Comparison of ENCODE assay signal across 1 cellular context in the genomic region with DNA sequence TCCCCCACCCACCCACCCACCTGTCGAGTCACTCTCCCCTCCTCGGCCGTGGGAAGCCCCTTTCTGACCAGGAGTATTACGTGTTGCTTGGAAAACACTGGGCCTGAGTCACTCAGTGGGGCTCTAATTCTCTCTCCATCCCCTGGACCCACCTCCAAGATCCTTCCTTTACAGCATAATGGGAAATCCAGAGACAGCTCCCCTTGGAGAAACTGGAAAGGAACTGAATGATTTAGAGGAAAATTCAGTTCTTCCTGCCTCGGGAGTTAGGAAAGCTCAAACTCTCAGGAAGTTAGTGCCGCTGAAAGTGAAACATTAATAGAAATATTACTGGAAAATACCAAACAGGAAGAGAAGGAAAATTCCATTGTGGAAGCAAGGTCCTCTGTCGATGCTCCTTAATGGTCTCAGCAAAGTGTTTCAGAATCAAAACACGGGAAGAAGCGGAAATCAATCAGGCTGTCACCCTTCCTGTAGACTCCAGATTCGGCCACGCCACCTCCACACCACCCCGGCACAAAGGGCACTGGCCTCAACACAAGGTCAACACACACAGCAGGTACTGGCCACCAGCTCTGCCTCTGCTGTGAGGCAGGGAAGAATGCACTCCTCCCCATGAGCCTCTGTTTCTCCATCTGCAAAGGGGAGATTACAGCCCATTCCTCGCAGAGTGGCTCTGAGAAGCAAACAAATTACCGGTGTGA.
TF ChIP-seq lines count a peak whose summit lies in the region.

No MANE protein-coding gene starts in this region.

TF ChIP-seq in HepG2, 621 proteins besides CTCF, POLR2A, EP300 and RAD21 (continued from another document and continues in another):
- TF ChIP-seq, protein P1, sequence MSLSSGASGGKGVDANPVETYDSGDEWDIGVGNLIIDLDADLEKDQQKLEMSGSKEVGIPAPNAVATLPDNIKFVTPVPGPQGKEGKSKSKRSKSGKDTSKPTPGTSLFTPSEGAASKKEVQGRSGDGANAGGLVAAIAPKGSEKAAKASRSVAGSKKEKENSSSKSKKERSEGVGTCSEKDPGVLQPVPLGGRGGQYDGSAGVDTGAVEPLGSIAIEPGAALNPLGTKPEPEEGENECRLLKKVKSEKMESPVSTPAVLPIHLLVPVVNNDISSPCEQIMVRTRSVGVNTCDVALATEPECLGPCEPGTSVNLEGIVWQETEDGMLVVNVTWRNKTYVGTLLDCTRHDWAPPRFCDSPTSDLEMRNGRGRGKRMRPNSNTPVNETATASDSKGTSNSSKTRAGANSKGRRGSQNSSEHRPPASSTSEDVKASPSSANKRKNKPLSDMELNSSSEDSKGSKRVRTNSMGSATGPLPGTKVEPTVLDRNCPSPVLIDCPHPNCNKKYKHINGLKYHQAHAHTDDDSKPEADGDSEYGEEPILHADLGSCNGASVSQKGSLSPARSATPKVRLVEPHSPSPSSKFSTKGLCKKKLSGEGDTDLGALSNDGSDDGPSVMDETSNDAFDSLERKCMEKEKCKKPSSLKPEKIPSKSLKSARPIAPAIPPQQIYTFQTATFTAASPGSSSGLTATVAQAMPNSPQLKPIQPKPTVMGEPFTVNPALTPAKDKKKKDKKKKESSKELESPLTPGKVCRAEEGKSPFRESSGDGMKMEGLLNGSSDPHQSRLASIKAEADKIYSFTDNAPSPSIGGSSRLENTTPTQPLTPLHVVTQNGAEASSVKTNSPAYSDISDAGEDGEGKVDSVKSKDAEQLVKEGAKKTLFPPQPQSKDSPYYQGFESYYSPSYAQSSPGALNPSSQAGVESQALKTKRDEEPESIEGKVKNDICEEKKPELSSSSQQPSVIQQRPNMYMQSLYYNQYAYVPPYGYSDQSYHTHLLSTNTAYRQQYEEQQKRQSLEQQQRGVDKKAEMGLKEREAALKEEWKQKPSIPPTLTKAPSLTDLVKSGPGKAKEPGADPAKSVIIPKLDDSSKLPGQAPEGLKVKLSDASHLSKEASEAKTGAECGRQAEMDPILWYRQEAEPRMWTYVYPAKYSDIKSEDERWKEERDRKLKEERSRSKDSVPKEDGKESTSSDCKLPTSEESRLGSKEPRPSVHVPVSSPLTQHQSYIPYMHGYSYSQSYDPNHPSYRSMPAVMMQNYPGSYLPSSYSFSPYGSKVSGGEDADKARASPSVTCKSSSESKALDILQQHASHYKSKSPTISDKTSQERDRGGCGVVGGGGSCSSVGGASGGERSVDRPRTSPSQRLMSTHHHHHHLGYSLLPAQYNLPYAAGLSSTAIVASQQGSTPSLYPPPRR (CRISPR knock-in tag; IDR thresholded peaks at IDR 0.05; ENCODE audit: borderline replicate concordance), result peak; percentile 84; the same call in 1 of the 2 replicates
- TF ChIP-seq, protein P2, sequence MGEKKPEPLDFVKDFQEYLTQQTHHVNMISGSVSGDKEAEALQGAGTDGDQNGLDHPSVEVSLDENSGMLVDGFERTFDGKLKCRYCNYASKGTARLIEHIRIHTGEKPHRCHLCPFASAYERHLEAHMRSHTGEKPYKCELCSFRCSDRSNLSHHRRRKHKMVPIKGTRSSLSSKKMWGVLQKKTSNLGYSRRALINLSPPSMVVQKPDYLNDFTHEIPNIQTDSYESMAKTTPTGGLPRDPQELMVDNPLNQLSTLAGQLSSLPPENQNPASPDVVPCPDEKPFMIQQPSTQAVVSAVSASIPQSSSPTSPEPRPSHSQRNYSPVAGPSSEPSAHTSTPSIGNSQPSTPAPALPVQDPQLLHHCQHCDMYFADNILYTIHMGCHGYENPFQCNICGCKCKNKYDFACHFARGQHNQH (CRISPR knock-in tag; IDR thresholded peaks at IDR 0.05), result peak; percentile 88
- no peak for TF ChIP-seq SRF (IDR thresholded peaks at IDR 0.05; ENCODE audit: low read depth, low read length)
- TF ChIP-seq, protein P3, sequence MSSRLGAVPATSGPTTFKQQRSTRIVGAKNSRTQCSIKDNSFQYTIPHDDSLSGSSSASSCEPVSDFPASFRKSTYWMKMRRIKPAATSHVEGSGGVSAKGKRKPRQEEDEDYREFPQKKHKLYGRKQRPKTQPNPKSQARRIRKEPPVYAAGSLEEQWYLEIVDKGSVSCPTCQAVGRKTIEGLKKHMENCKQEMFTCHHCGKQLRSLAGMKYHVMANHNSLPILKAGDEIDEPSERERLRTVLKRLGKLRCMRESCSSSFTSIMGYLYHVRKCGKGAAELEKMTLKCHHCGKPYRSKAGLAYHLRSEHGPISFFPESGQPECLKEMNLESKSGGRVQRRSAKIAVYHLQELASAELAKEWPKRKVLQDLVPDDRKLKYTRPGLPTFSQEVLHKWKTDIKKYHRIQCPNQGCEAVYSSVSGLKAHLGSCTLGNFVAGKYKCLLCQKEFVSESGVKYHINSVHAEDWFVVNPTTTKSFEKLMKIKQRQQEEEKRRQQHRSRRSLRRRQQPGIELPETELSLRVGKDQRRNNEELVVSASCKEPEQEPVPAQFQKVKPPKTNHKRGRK (CRISPR knock-in tag; IDR thresholded peaks at IDR 0.05), result no peak
- TF ChIP-seq SNRNP70 (IDR thresholded peaks at IDR 0.05; ENCODE audit: low read depth, low read length), result no peak
- TF ChIP-seq, protein P4, sequence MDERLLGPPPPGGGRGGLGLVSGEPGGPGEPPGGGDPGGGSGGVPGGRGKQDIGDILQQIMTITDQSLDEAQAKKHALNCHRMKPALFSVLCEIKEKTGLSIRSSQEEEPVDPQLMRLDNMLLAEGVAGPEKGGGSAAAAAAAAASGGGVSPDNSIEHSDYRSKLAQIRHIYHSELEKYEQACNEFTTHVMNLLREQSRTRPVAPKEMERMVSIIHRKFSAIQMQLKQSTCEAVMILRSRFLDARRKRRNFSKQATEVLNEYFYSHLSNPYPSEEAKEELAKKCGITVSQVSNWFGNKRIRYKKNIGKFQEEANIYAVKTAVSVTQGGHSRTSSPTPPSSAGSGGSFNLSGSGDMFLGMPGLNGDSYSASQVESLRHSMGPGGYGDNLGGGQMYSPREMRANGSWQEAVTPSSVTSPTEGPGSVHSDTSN (CRISPR knock-in tag; IDR thresholded peaks at IDR 0.05), result peak; percentile 43; the same call in 1 of the 2 replicates
- no peak for TF ChIP-seq ZNF792 (CRISPR knock-in tag; IDR thresholded peaks at IDR 0.05)
- TF ChIP-seq, protein P5, sequence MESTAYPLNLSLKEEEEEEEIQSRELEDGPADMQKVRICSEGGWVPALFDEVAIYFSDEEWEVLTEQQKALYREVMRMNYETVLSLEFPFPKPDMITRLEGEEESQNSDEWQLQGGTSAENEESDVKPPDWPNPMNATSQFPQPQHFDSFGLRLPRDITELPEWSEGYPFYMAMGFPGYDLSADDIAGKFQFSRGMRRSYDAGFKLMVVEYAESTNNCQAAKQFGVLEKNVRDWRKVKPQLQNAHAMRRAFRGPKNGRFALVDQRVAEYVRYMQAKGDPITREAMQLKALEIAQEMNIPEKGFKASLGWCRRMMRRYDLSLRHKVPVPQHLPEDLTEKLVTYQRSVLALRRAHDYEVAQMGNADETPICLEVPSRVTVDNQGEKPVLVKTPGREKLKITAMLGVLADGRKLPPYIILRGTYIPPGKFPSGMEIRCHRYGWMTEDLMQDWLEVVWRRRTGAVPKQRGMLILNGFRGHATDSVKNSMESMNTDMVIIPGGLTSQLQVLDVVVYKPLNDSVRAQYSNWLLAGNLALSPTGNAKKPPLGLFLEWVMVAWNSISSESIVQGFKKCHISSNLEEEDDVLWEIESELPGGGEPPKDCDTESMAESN (CRISPR knock-in tag; conservative IDR thresholded peaks at IDR 0.05), result peak; percentile 65; the same call in 1 of the 2 replicates
- TF ChIP-seq, protein P6, sequence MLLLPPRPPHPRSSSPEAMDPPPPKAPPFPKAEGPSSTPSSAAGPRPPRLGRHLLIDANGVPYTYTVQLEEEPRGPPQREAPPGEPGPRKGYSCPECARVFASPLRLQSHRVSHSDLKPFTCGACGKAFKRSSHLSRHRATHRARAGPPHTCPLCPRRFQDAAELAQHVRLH (CRISPR knock-in tag; IDR thresholded peaks at IDR 0.05; ENCODE audit: borderline replicate concordance, low read depth), result peak; percentile 59; the same call in 1 of the 2 replicates
- TF ChIP-seq EZH2 (conservative IDR thresholded peaks at IDR 0.05; ENCODE audit: low read depth, low read length), result no peak
- TF ChIP-seq RAD51 (IDR thresholded peaks at IDR 0.05; ENCODE audit: borderline replicate concordance), result no peak
- no peak for TF ChIP-seq BHLHE40 (IDR thresholded peaks at IDR 0.05; ENCODE audit: low read length)
- no peak for TF ChIP-seq ZNF761 (CRISPR knock-in tag; conservative IDR thresholded peaks at IDR 0.05)
- TF ChIP-seq JUND (CRISPR knock-in tag; IDR thresholded peaks at IDR 0.05), result 0 out of 2 replicates have a peak, but pooled peaks have one; percentile 65
- no peak for TF ChIP-seq ZNF329 (CRISPR knock-in tag; IDR thresholded peaks at IDR 0.05; ENCODE audit: low read depth)
- TF ChIP-seq SCMH1 (CRISPR knock-in tag; IDR thresholded peaks at IDR 0.05; ENCODE audit: borderline replicate concordance), result no peak
- TF ChIP-seq SSRP1 (CRISPR knock-in tag; IDR thresholded peaks at IDR 0.05), result peak; percentile 68; the same call in 1 of the 2 replicates
- TF ChIP-seq, protein P7, sequence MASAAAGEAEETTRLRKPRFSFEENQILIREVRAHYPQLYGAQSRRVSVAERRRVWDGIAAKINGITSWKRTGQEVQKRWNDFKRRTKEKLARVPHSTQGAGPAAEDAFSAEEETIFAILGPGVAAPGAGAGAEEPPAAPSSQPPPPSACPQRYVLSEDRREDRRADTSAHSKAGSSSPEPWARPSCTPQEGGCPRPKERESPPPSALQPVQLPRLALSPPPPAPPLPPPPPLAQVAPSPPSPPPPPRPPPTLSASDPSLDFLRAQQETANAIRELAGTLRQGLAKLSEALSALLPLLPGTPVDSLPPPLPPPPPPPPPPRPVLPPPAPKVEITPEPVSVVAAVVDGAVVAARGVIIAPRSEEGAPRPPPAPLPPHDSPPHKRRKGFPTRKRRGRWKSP (CRISPR knock-in tag; IDR thresholded peaks at IDR 0.05), result peak; percentile 56; the same call in 1 of the 2 replicates
- TF ChIP-seq, protein P8, sequence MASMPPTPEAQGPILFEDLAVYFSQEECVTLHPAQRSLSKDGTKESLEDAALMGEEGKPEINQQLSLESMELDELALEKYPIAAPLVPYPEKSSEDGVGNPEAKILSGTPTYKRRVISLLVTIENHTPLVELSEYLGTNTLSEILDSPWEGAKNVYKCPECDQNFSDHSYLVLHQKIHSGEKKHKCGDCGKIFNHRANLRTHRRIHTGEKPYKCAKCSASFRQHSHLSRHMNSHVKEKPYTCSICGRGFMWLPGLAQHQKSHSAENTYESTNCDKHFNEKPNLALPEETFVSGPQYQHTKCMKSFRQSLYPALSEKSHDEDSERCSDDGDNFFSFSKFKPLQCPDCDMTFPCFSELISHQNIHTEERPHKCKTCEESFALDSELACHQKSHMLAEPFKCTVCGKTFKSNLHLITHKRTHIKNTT (CRISPR knock-in tag; IDR thresholded peaks at IDR 0.05), result no peak
- TF ChIP-seq, protein P9, sequence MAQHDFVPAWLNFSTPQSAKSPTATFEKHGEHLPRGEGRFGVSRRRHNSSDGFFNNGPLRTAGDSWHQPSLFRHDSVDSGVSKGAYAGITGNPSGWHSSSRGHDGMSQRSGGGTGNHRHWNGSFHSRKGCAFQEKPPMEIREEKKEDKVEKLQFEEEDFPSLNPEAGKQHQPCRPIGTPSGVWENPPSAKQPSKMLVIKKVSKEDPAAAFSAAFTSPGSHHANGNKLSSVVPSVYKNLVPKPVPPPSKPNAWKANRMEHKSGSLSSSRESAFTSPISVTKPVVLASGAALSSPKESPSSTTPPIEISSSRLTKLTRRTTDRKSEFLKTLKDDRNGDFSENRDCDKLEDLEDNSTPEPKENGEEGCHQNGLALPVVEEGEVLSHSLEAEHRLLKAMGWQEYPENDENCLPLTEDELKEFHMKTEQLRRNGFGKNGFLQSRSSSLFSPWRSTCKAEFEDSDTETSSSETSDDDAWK (CRISPR knock-in tag; IDR thresholded peaks at IDR 0.05), result no peak
- peak; percentile 78; the same call in 1 of the 2 replicates for TF ChIP-seq ZNF878 (CRISPR knock-in tag; IDR thresholded peaks at IDR 0.05)
- no peak; the same call in 1 of the 2 replicates for TF ChIP-seq AKAP8 (CRISPR knock-in tag; IDR thresholded peaks at IDR 0.05)
- peak; percentile 93 for TF ChIP-seq GATAD2A (CRISPR knock-in tag; IDR thresholded peaks at IDR 0.05)
- TF ChIP-seq NCOA2 (CRISPR knock-in tag; IDR thresholded peaks at IDR 0.05), result peak; percentile 90
- peak; percentile 94 for TF ChIP-seq ZNF570 (CRISPR knock-in tag; IDR thresholded peaks at IDR 0.05; ENCODE audit: borderline replicate concordance)
- 0 out of 2 replicates have a peak, but pooled peaks have one; percentile 54 for TF ChIP-seq ETV6 (CRISPR knock-in tag; conservative IDR thresholded peaks at IDR 0.05)
- TF ChIP-seq, protein P10, sequence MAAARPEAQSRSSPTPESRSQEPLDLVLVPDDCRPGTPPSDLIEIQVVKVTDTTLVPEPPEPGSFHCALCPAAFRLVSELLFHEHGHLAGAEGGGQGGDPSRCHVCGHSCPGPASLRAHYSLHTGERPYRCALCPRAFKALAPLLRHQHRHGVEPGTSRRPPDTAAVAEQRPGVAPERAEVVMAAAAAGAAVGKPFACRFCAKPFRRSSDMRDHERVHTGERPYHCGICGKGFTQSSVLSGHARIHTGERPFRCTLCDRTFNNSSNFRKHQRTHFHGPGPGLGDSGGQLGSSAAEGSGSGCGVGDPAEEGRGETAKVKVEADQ (CRISPR knock-in tag; IDR thresholded peaks at IDR 0.05; ENCODE audit: borderline replicate concordance), result no peak
- no peak for TF ChIP-seq PCBP1 (IDR thresholded peaks at IDR 0.05; ENCODE audit: borderline replicate concordance, low read depth, low read length)
- TF ChIP-seq NR2C2 (CRISPR knock-in tag; IDR thresholded peaks at IDR 0.05; ENCODE audit: borderline replicate concordance), result peak; percentile 67; the same call in 1 of the 2 replicates
- peak; percentile 88; the same call in 1 of the 2 replicates for TF ChIP-seq KAT7 (CRISPR knock-in tag; IDR thresholded peaks at IDR 0.05; ENCODE audit: borderline replicate concordance)
- TF ChIP-seq ZNF75D (CRISPR knock-in tag; IDR thresholded peaks at IDR 0.05; ENCODE audit: borderline replicate concordance), result no peak
- TF ChIP-seq, protein P11, sequence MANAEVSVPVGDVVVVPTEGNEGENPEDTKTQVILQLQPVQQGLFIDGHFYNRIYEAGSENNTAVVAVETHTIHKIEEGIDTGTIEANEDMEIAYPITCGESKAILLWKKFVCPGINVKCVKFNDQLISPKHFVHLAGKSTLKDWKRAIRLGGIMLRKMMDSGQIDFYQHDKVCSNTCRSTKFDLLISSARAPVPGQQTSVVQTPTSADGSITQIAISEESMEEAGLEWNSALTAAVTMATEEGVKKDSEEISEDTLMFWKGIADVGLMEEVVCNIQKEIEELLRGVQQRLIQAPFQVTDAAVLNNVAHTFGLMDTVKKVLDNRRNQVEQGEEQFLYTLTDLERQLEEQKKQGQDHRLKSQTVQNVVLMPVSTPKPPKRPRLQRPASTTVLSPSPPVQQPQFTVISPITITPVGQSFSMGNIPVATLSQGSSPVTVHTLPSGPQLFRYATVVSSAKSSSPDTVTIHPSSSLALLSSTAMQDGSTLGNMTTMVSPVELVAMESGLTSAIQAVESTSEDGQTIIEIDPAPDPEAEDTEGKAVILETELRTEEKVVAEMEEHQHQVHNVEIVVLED (CRISPR knock-in tag; IDR thresholded peaks at IDR 0.05; ENCODE audit: borderline replicate concordance), result 0 out of 2 replicates have a peak, but pooled peaks have one; percentile 40
- TF ChIP-seq RBM39 (IDR thresholded peaks at IDR 0.05; ENCODE audit: low read depth, low read length, poor library complexity, severe bottlenecking), result no peak
- TF ChIP-seq ZNF383 (CRISPR knock-in tag; IDR thresholded peaks at IDR 0.05; ENCODE audit: borderline replicate concordance), result no peak
- no peak for TF ChIP-seq ZNF274 (CRISPR knock-in tag; IDR thresholded peaks at IDR 0.05)
- TF ChIP-seq, protein P12, sequence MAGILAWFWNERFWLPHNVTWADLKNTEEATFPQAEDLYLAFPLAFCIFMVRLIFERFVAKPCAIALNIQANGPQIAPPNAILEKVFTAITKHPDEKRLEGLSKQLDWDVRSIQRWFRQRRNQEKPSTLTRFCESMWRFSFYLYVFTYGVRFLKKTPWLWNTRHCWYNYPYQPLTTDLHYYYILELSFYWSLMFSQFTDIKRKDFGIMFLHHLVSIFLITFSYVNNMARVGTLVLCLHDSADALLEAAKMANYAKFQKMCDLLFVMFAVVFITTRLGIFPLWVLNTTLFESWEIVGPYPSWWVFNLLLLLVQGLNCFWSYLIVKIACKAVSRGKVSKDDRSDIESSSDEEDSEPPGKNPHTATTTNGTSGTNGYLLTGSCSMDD (CRISPR knock-in tag; IDR thresholded peaks at IDR 0.05), result no peak
- no peak for TF ChIP-seq ZNF432 (CRISPR knock-in tag; IDR thresholded peaks at IDR 0.05; ENCODE audit: borderline replicate concordance)
